ENCODE assay signal across 27 cellular contexts in genomic region chrY:7122202-7122601, GRCh38.
"Had no signal": no experiment of that assay in that cellular context is flagged by ENCODE, and none has a peak within 500 bp of the region (broad histone marks: within the 10 kb centered on the region; RNA-seq: fewer than 3 reads in every experiment).

No MANE protein-coding gene starts in this region.

- H3K9me3 Mint-ChIP-seq: naive thymus-derived CD8-positive, alpha-beta T cell; natural killer cell treated with Interleukin-12 subunit alpha and Interleukin-12 subunit beta and Interleukin-15 and Interleukin-18, amount 100 ng/mL, for 72 hours; nephron progenitor cell; neural crest cell; stimulated activated effector memory CD8-positive, alpha-beta T cell treated with anti-CD3 and anti-CD28 coated beads, Interleukin-12 subunit alpha, Interleukin-12 subunit beta, amount 100 ng/mL, for 72 hours; stimulated activated naive CD8-positive, alpha-beta T cell treated with anti-CD3 and anti-CD28 coated beads, Interleukin-15, amount 100 ng/mL, for 72 hours; type B pancreatic cell had no signal

- H3K4me3 ChIP-seq: pancreas, psoas muscle, right lobe of liver, sigmoid colon, suprapubic skin, testis, tibial artery, transverse colon, upper lobe of right lung, uterus had no signal

- H3K4me1 Mint-ChIP-seq: nephron progenitor cell; neural crest cell; stimulated activated naive CD8-positive, alpha-beta T cell treated with anti-CD3 and anti-CD28 coated beads, Interleukin-15, amount 100 ng/mL, for 72 hours had no signal

- H3K27me3 ChIP-seq: neutrophil, pancreas, right lobe of liver, sigmoid colon, suprapubic skin, testis, tibial artery, transverse colon, upper lobe of right lung, uterus had no signal

- H3K27ac Mint-ChIP-seq: naive thymus-derived CD8-positive, alpha-beta T cell; natural killer cell treated with Interleukin-12 subunit alpha and Interleukin-12 subunit beta and Interleukin-15 and Interleukin-18, amount 100 ng/mL, for 72 hours; nephron progenitor cell; stimulated activated effector memory CD8-positive, alpha-beta T cell treated with anti-CD3 and anti-CD28 coated beads, Interleukin-12 subunit alpha, Interleukin-12 subunit beta, amount 100 ng/mL, for 72 hours; type B pancreatic cell had no signal

- H3K36me3 Mint-ChIP-seq: naive thymus-derived CD8-positive, alpha-beta T cell; natural killer cell treated with Interleukin-12 subunit alpha and Interleukin-12 subunit beta and Interleukin-15 and Interleukin-18, amount 100 ng/mL, for 72 hours; stimulated activated effector memory CD8-positive, alpha-beta T cell treated with anti-CD3 and anti-CD28 coated beads, Interleukin-12 subunit alpha, Interleukin-12 subunit beta, amount 100 ng/mL, for 72 hours; type B pancreatic cell had no signal

- H3K27me3 Mint-ChIP-seq: naive thymus-derived CD8-positive, alpha-beta T cell; natural killer cell treated with Interleukin-12 subunit alpha and Interleukin-12 subunit beta and Interleukin-15 and Interleukin-18, amount 100 ng/mL, for 72 hours; stimulated activated naive CD8-positive, alpha-beta T cell treated with anti-CD3 and anti-CD28 coated beads, Interleukin-15, amount 100 ng/mL, for 72 hours; type B pancreatic cell had no signal

- H3K36me3 ChIP-seq: neutrophil, pancreas, right lobe of liver, sigmoid colon, suprapubic skin, tibial artery, transverse colon, upper lobe of right lung, uterus had no signal

- DNase-seq: naive thymus-derived CD8-positive, alpha-beta T cell; nephron progenitor cell; pancreas; psoas muscle; right cardiac atrium; right lobe of liver; sigmoid colon; small intestine; stimulated activated CD4-positive, alpha-beta T cell treated with anti-CD3 and anti-CD28 coated beads, Interleukin-15, amount 100 ng/mL, for 24 hours; stimulated activated CD4-positive, alpha-beta T cell treated with anti-CD3 and anti-CD28 coated beads, Interleukin-2, amount 100 ng/mL, for 24 hours; stimulated activated CD4-positive, alpha-beta T cell treated with anti-CD3 and anti-CD28 coated beads, Interleukin-2, amount 100 ng/mL, for 48 hours; stimulated activated CD4-positive, alpha-beta T cell treated with anti-CD3 and anti-CD28 coated beads, Interleukin-4, amount 100 ng/mL, for 24 hours; stimulated activated naive CD4-positive, alpha-beta T cell; stimulated activated naive CD8-positive, alpha-beta T cell treated with anti-CD3 and anti-CD28 coated beads, Interleukin-15, amount 100 ng/mL, for 72 hours; stimulated activated naive CD8-positive, alpha-beta T cell treated with anti-CD3 and anti-CD28 coated beads, Interleukin-15, Interleukin-2, amounts not matched to agents 100 U/mL and 50 U/mL, for 24 hours; substantia nigra; testis; tibial artery; transverse colon; upper lobe of right lung; uterus had no signal

- ATAC-seq: naive thymus-derived CD8-positive, alpha-beta T cell; natural killer cell treated with Interleukin-12 subunit alpha and Interleukin-12 subunit beta and Interleukin-15 and Interleukin-18, amount 100 ng/mL, for 72 hours; pancreas; psoas muscle; right cardiac atrium; right lobe of liver; stimulated activated effector memory CD8-positive, alpha-beta T cell treated with anti-CD3 and anti-CD28 coated beads, Interleukin-12 subunit alpha, Interleukin-12 subunit beta, amount 100 ng/mL, for 72 hours; stimulated activated naive CD8-positive, alpha-beta T cell treated with anti-CD3 and anti-CD28 coated beads, Interleukin-15, amount 100 ng/mL, for 72 hours; stimulated activated naive CD8-positive, alpha-beta T cell treated with anti-CD3 and anti-CD28 coated beads, Interleukin-15, Interleukin-2, amounts not matched to agents 100 U/mL and 50 U/mL, for 24 hours; upper lobe of right lung had no signal

- H3K9me3 ChIP-seq: neutrophil, pancreas, psoas muscle, right lobe of liver, sigmoid colon, suprapubic skin, testis, tibial artery, transverse colon, upper lobe of right lung, uterus had no signal

- H3K27ac ChIP-seq: neutrophil, pancreas, psoas muscle, right lobe of liver, sigmoid colon, suprapubic skin, testis, tibial artery, transverse colon, upper lobe of right lung, uterus had no signal

- H3K4me1 ChIP-seq: pancreas, psoas muscle, right lobe of liver, sigmoid colon, suprapubic skin, testis, tibial artery, transverse colon, upper lobe of right lung, uterus had no signal

- H3K4me3 Mint-ChIP-seq: naive thymus-derived CD8-positive, alpha-beta T cell; natural killer cell treated with Interleukin-12 subunit alpha and Interleukin-12 subunit beta and Interleukin-15 and Interleukin-18, amount 100 ng/mL, for 72 hours; nephron progenitor cell; neural crest cell; stimulated activated effector memory CD8-positive, alpha-beta T cell treated with anti-CD3 and anti-CD28 coated beads, Interleukin-12 subunit alpha, Interleukin-12 subunit beta, amount 100 ng/mL, for 72 hours; stimulated activated naive CD8-positive, alpha-beta T cell treated with anti-CD3 and anti-CD28 coated beads, Interleukin-15, amount 100 ng/mL, for 72 hours; type B pancreatic cell had no signal
